ENCODE assay signal across 16 cellular contexts in genomic region chr9:136124976-136125692, GRCh38. TPM values are rescaled to one million over a fixed set of nuclear protein-coding genes. Genes with fewer than 3 reads are reported as not detected.
DNase-seq lines count a peak whose midpoint lies in the region; ATAC-seq, FAIRE-seq and TF ChIP-seq lines count a peak whose summit lies in the region.
"Had no signal": no experiment of that assay in that cellular context is flagged by ENCODE, and none has a peak within 500 bp of the region (broad histone marks: within the 10 kb centered on the region; RNA-seq: fewer than 3 reads in every experiment).

No MANE protein-coding gene starts in this region.

- ATAC-seq in GM21576 (IDR thresholded peaks at IDR 0.05; ENCODE audit: unreplicated experiment), result no peak
- no peak for ATAC-seq in HG03196 (IDR thresholded peaks at IDR 0.05; ENCODE audit: unreplicated experiment)

- H3K27me3 ChIP-seq in bronchial epithelial cell (ENCODE audit: control insufficient read depth, insufficient read depth, low read length) (peaks cover 10% of the 10 kb centered on the region), Caco-2 (replicated peaks; ENCODE audit: control insufficient read depth, insufficient read depth, low read length) (no peaks in the 10 kb centered on the region)
- H3K27me3 ChIP-seq: BE2C had no signal

- H3K27ac Mint-ChIP-seq in nephron progenitor cell (no peak overlapping the region), Caco-2 (ENCODE audit: unreplicated experiment) (no peak overlapping the region)
- H3K27ac Mint-ChIP-seq: CD4-positive, CD25-positive, alpha-beta regulatory T cell; CD8-positive, alpha-beta memory T cell had no signal

- POLR2A ChIA-PET in HEK293 (lab: Yijun Ruan, JAX) (no interaction called here), Caco-2 (lab: Charles Lee) (no interaction called here)

- no peaks in the 10 kb centered on the region for H3K36me3 Mint-ChIP-seq in nephron progenitor cell (ENCODE audit: low read depth)
- no peaks in the 10 kb centered on the region for H3K36me3 Mint-ChIP-seq in Caco-2 (ENCODE audit: insufficient read depth, unreplicated experiment)
- H3K36me3 Mint-ChIP-seq: CD8-positive, alpha-beta memory T cell had no signal

- BruUV-seq in Caco-2 (replicated peaks; lab: Mats Ljungman, UMichigan), result no TSS peak

- TF ChIP-seq CTCF in HEK293 (tag by site-specific recombination; IDR thresholded peaks at IDR 0.05) (no peak), bronchial epithelial cell (IDR thresholded peaks at IDR 0.05; ENCODE audit: insufficient read depth, low read length, severe bottlenecking) (no peak), nephron progenitor cell (IDR thresholded peaks at IDR 0.05) (no peak), Caco-2 (IDR thresholded peaks at IDR 0.05; ENCODE audit: insufficient read depth in 1 of 2, low read depth in 1 of 2, low read length in 1 of 2, severe bottlenecking in 1 of 2, unreplicated experiment in 1 of 2) (no peak)

- H3K27ac ChIP-seq in HEK293 (ENCODE audit: extremely low read depth, low read depth, low read length), result no peak overlapping the region

- no peaks in the 10 kb centered on the region for H3K4me1 Mint-ChIP-seq in nephron progenitor cell
- H3K4me1 Mint-ChIP-seq in Caco-2 (ENCODE audit: low read depth, unreplicated experiment), result peaks cover 3% of the 10 kb centered on the region

- DNase-seq in bronchial epithelial cell (ENCODE audit: low read depth), result no peak
- DNase-seq in nephron progenitor cell, result no peak
- no peak for DNase-seq in Caco-2
- DNase-seq: BE2C; C1 segment of cervical spinal cord; CD4-positive, CD25-positive, alpha-beta regulatory T cell; CD8-positive, alpha-beta memory T cell; COR-L47; DMS153; DMS79 treated with DMSO at 0.1 percent for 48 hours; GF-D8; GOT3; H9 had no signal

- CTCF ChIA-PET in HEK293 (lab: Yijun Ruan, JAX) (interaction anchor here (0.6 to 6.6 kb wide), 5 partner anchors 14 to 157 kb away, joined by 4 to 95 read pairs (median 31); no protein-coding TSS in a partner anchor), Caco-2 (lab: Charles Lee) (interaction anchor here (0.6 kb wide), 1 partner anchor 73 kb away, joined by 4 read pairs; no protein-coding TSS in a partner anchor)

- no peaks in the 10 kb centered on the region for H3K36me3 ChIP-seq in HEK293 (ENCODE audit: control insufficient read depth in 2 of 2, insufficient read depth in 1 of 2, low read length in 2 of 2)
- H3K36me3 ChIP-seq in bronchial epithelial cell (ENCODE audit: control insufficient read depth, insufficient read depth, low read length), result no peaks in the 10 kb centered on the region
- no peaks in the 10 kb centered on the region for H3K36me3 ChIP-seq in Caco-2 (ENCODE audit: control insufficient read depth, insufficient read depth, low read length)
- H3K36me3 ChIP-seq: BE2C had no signal

- FAIRE-seq in bronchial epithelial cell (lab: Jason Lieb, UNC), result peak; percentile 97

- H3K4me1 ChIP-seq in HEK293 (ENCODE audit: control insufficient read depth, insufficient read depth, low read length) (no peaks in the 10 kb centered on the region), Caco-2 (peaks cover 17% of the 10 kb centered on the region)

- H3K9me3 ChIP-seq in HEK293 (ENCODE audit: control insufficient read depth, insufficient read depth, low read depth, low read length) (no peaks in the 10 kb centered on the region), Caco-2 (no peaks in the 10 kb centered on the region)
- H3K9me3 ChIP-seq: BE2C had no signal

- H3K4me3 ChIP-seq in HEK293 (ENCODE audit: low read depth, low read length) (no peak overlapping the region), bronchial epithelial cell (ENCODE audit: low read depth, low read length) (no peak overlapping the region), Caco-2 (ENCODE audit: low read depth, low read length) (no peak overlapping the region)

- H3K4me3 Mint-ChIP-seq in nephron progenitor cell, result peak overlapping the region; percentile 4
- H3K4me3 Mint-ChIP-seq in Caco-2 (ENCODE audit: unreplicated experiment), result no peak overlapping the region
- H3K4me3 Mint-ChIP-seq: H9 had no signal

- intact Hi-C loops in Caco-2 (cut with micrococcal nuclease; ENCODE audit: unreplicated experiment), result no loop called here

- H3K9me3 Mint-ChIP-seq in nephron progenitor cell (peaks cover 5% of the 10 kb centered on the region), Caco-2 (ENCODE audit: unreplicated experiment) (peaks cover 12% of the 10 kb centered on the region)
- H3K9me3 Mint-ChIP-seq: CD8-positive, alpha-beta memory T cell had no signal

- peaks cover 57% of the 10 kb centered on the region for H3K27me3 Mint-ChIP-seq in nephron progenitor cell (ENCODE audit: low read depth, poor library complexity)
- no peaks in the 10 kb centered on the region for H3K27me3 Mint-ChIP-seq in Caco-2 (ENCODE audit: insufficient read depth, unreplicated experiment)
- H3K27me3 Mint-ChIP-seq: CD4-positive, CD25-positive, alpha-beta regulatory T cell had no signal

TF ChIP-seq in HEK293, 187 proteins besides CTCF, POLR2A, EP300 and RAD21 (continues in another document):
- TF ChIP-seq ZNF518A (tag by site-specific recombination; conservative IDR thresholded peaks at IDR 0.05; ENCODE audit: low read depth), result no peak
- TF ChIP-seq SP3 (tag by site-specific recombination; IDR thresholded peaks at IDR 0.05), result no peak
- no peak for TF ChIP-seq ZNF169 (tag by site-specific recombination; IDR thresholded peaks at IDR 0.05)
- TF ChIP-seq ZNF626 (tag by site-specific recombination; IDR thresholded peaks at IDR 0.05), result no peak
- TF ChIP-seq ZNF768 (tag by site-specific recombination; IDR thresholded peaks at IDR 0.05), result no peak
- no peak for TF ChIP-seq SCRT2 (tag by site-specific recombination; IDR thresholded peaks at IDR 0.05)
- no peak for TF ChIP-seq ZBTB8A (tag by site-specific recombination; IDR thresholded peaks at IDR 0.05)
- 0 out of 2 replicates have a peak, but pooled peaks have one; percentile 9 for TF ChIP-seq ZNF140 (tag by site-specific recombination; IDR thresholded peaks at IDR 0.05)
- TF ChIP-seq ZBTB48 (tag by site-specific recombination; IDR thresholded peaks at IDR 0.05), result no peak
- no peak for TF ChIP-seq ZXDB (tag by site-specific recombination; IDR thresholded peaks at IDR 0.05)
- TF ChIP-seq ZNF274 (IDR thresholded peaks at IDR 0.05; ENCODE audit: low read length), result no peak
- no peak for TF ChIP-seq ZNF274 (tag by site-specific recombination; IDR thresholded peaks at IDR 0.05; ENCODE audit: borderline replicate concordance)
- peak; percentile 82; the same call in 1 of the 2 replicates for TF ChIP-seq ZNF175 (tag by site-specific recombination; IDR thresholded peaks at IDR 0.05)
- no peak for TF ChIP-seq ZNF585B (tag by site-specific recombination; IDR thresholded peaks at IDR 0.05)
- TF ChIP-seq ZNF132 (tag by site-specific recombination; IDR thresholded peaks at IDR 0.05; ENCODE audit: borderline replicate concordance), result no peak
- TF ChIP-seq KLF9 (tag by site-specific recombination; IDR thresholded peaks at IDR 0.05; ENCODE audit: low read depth), result no peak
- no peak for TF ChIP-seq MEIS1 (CRISPR knock-in tag; IDR thresholded peaks at IDR 0.05; ENCODE audit: borderline replicate concordance)
- 0 out of 2 replicates have a peak, but pooled peaks have one; percentile 18 for TF ChIP-seq ZNF311 (tag by site-specific recombination; IDR thresholded peaks at IDR 0.05; ENCODE audit: borderline replicate concordance)
- no peak for TF ChIP-seq ZNF133 (tag by site-specific recombination; IDR thresholded peaks at IDR 0.05)

RNA-seq across cellular contexts. Expression of gene TMEM250, which starts 6.5 kb away (rescaled TPM):
- total RNA-seq in bronchial epithelial cell (67.9 and 78.2 TPM in 2 replicates), Caco-2 (2022) (35.6 and 38.2 TPM in 2 replicates)

RNA-seq across cellular contexts. Expression of gene NACC2, which starts 30.0 kb away (rescaled TPM):
- total RNA-seq in bronchial epithelial cell, result 7.6 and 14.0 TPM in 2 replicates
- 20.3 and 22.0 TPM in 2 replicates for total RNA-seq in Caco-2 (2022)
